11 cellular contexts compared by ENCODE assay signal in the genomic region with DNA sequence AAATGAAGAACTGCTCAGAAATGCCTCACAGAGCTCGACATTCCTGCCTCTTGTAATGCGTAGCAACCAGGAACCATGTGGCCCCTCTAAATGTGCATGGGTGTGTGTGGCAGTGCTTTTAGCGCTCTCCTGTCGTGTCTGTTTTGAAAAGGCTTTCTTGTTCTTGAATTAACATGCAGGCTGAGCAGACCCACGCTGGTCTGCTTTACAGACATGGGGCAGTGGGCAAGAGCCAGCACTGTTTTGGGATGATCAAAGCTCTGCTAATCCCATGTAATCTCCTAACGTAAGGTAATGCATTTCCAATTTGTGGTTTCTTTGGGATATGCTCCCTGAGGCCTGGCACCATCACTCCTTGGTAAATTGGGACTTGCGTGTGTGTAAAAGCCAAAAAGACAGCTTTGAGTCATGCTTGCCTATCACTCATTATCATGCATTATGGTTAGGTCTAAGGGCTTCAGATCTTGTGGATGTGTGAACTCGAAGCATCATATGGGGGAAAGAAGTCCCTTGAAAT. TPM values are rescaled to one million over a fixed set of nuclear protein-coding genes. Genes with fewer than 3 reads are reported as not detected.
DNase-seq lines count a peak whose midpoint lies in the region; ATAC-seq and TF ChIP-seq lines count a peak whose summit lies in the region.
"Had no signal": no experiment of that assay in that cellular context is flagged by ENCODE, and none has a peak within 500 bp of the region (broad histone marks: within the 10 kb centered on the region; RNA-seq: fewer than 3 reads in every experiment).

No MANE protein-coding gene starts in this region.

- H3K27me3 ChIP-seq in CD8-positive, alpha-beta memory T cell (ENCODE audit: insufficient read depth, low read length, poor library complexity, severe bottlenecking) = no peaks in the 10 kb centered on the region
- H3K27me3 ChIP-seq in Karpas-422 (ENCODE audit: low read length) = no peaks in the 10 kb centered on the region
- H3K27me3 ChIP-seq: right lobe of liver, testis had no signal

- no peaks in the 10 kb centered on the region for H3K9me3 ChIP-seq in CD8-positive, alpha-beta memory T cell (ENCODE audit: low read length)
- no peaks in the 10 kb centered on the region for H3K9me3 ChIP-seq in Karpas-422 (ENCODE audit: low read length)
- H3K9me3 ChIP-seq: right lobe of liver, testis had no signal

- H3K79me2 ChIP-seq in Karpas-422 (ENCODE audit: low read length) = peaks cover 76% of the 10 kb centered on the region

- no peak overlapping the region for H3K9ac ChIP-seq in Karpas-422 (ENCODE audit: low read length)

- H3K4me3 ChIP-seq in CD8-positive, alpha-beta memory T cell (ENCODE audit: low read length) = peak overlapping the region; percentile 32
- no peak overlapping the region for H3K4me3 ChIP-seq in Karpas-422 (ENCODE audit: low read length)
- H3K4me3 ChIP-seq: right lobe of liver, testis had no signal

- H3K4me2 ChIP-seq in Karpas-422 (ENCODE audit: low read depth, low read length, poor library complexity, severe bottlenecking) = no peak overlapping the region

- H3K27ac ChIP-seq in CD8-positive, alpha-beta memory T cell (ENCODE audit: low read depth, low read length) = no peak overlapping the region
- peak overlapping the region; percentile 55 for H3K27ac ChIP-seq in Karpas-422 (ENCODE audit: low read length)
- H3K27ac ChIP-seq: right lobe of liver, testis had no signal

- H3K4me1 Mint-ChIP-seq in CD8-positive, alpha-beta memory T cell = peaks cover 79 to 97% (median 91%) of the 10 kb centered on the region in 3 donors
- peaks cover 64% of the 10 kb centered on the region for H3K4me1 Mint-ChIP-seq in activated naive CD8-positive, alpha-beta T cell treated with anti-CD3 and anti-CD28 coated beads, Interleukin-2, amount 10 ng/mL, durations not matched to agents 7 days and 5 days
- H3K4me1 Mint-ChIP-seq in natural killer cell treated with Interleukin-12 subunit alpha and Interleukin-12 subunit beta and Interleukin-15 and Interleukin-18, amount 100 ng/mL, for 72 hours (ENCODE audit: low read depth in 2 of 2) = peaks cover 64 to 94% of the 10 kb centered on the region in 2 donors
- H3K4me1 Mint-ChIP-seq in Calu3 (ENCODE audit: low read depth, unreplicated experiment) = peaks cover 8% of the 10 kb centered on the region

- H3K27ac Mint-ChIP-seq in CD8-positive, alpha-beta memory T cell = peak overlapping the region; percentile 61 to 95 (median 91)
- peak overlapping the region; percentile 85 for H3K27ac Mint-ChIP-seq in activated naive CD8-positive, alpha-beta T cell treated with anti-CD3 and anti-CD28 coated beads, Interleukin-2, amount 10 ng/mL, durations not matched to agents 7 days and 5 days
- peak overlapping the region; percentile 84 to 89 for H3K27ac Mint-ChIP-seq in natural killer cell treated with Interleukin-12 subunit alpha and Interleukin-12 subunit beta and Interleukin-15 and Interleukin-18, amount 100 ng/mL, for 72 hours
- no peak overlapping the region for H3K27ac Mint-ChIP-seq in Calu3 (ENCODE audit: unreplicated experiment)

- H3K9me2 ChIP-seq in Karpas-422 (replicated peaks; ENCODE audit: insufficient read depth, low read length) = no peaks in the 10 kb centered on the region

- peaks cover 89% of the 10 kb centered on the region for H3K4me1 ChIP-seq in CD8-positive, alpha-beta memory T cell (ENCODE audit: insufficient read depth, low read length)
- H3K4me1 ChIP-seq in Karpas-422 (ENCODE audit: low read length) = peaks cover 93% of the 10 kb centered on the region
- H3K4me1 ChIP-seq: right lobe of liver had no signal

- H4K20me1 ChIP-seq in Karpas-422 (ENCODE audit: insufficient read depth, low read depth, low read length) = no peaks in the 10 kb centered on the region

- DNase-seq in CD8-positive, alpha-beta memory T cell = no peak
- DNase-seq in Karpas-422 (no peak), NCI-H446 treated with DMSO at 0.1 percent for 48 hours (lab: John Stamatoyannopoulos, UW) (no peak), occipital lobe (lab: John Stamatoyannopoulos, UW) (no peak), Calu3 (no peak)
- no peak for DNase-seq in activated naive CD8-positive, alpha-beta T cell treated with anti-CD3 and anti-CD28 coated beads, Interleukin-2, amount 10 ng/mL, durations not matched to agents 7 days and 5 days
- DNase-seq in natural killer cell treated with Interleukin-12 subunit alpha and Interleukin-12 subunit beta and Interleukin-15 and Interleukin-18, amount 100 ng/mL, for 72 hours (ENCODE audit: low spot score) = no peak
- DNase-seq: activated gamma-delta T cell treated with Interleukin-2 at 50 U/mL for 16 hours, NCI-H226, right lobe of liver, testis had no signal

- H3K4me3 Mint-ChIP-seq in CD8-positive, alpha-beta memory T cell = peak overlapping the region; percentile 67 to 86 (median 75)
- peak overlapping the region; percentile 68 for H3K4me3 Mint-ChIP-seq in activated naive CD8-positive, alpha-beta T cell treated with anti-CD3 and anti-CD28 coated beads, Interleukin-2, amount 10 ng/mL, durations not matched to agents 7 days and 5 days
- peak overlapping the region; percentile 69 for H3K4me3 Mint-ChIP-seq in natural killer cell treated with Interleukin-12 subunit alpha and Interleukin-12 subunit beta and Interleukin-15 and Interleukin-18, amount 100 ng/mL, for 72 hours
- H3K4me3 Mint-ChIP-seq in Calu3 (ENCODE audit: low read depth, unreplicated experiment) = no peak overlapping the region

- peaks cover 24% of the 10 kb centered on the region for H3K36me3 ChIP-seq in CD8-positive, alpha-beta memory T cell (ENCODE audit: insufficient read depth, low read length)
- H3K36me3 ChIP-seq in Karpas-422 (ENCODE audit: insufficient read depth, low read length) = 0 out of 2 replicates have a peak, but pooled peaks cover 8% of the 10 kb centered on the region
- H3K36me3 ChIP-seq: right lobe of liver had no signal

- TF ChIP-seq CTCF in Calu3 (IDR thresholded peaks at IDR 0.05; ENCODE audit: unreplicated experiment) = no peak

- ATAC-seq in activated naive CD8-positive, alpha-beta T cell treated with anti-CD3 and anti-CD28 coated beads, Interleukin-2, amount 10 ng/mL, durations not matched to agents 7 days and 5 days (ENCODE audit: low read depth) = peak; percentile 43
- ATAC-seq in natural killer cell treated with Interleukin-12 subunit alpha and Interleukin-12 subunit beta and Interleukin-15 and Interleukin-18, amount 100 ng/mL, for 72 hours = peak; percentile 64 to 67
- ATAC-seq: right lobe of liver had no signal

- intact Hi-C loops in Calu3 (cut with micrococcal nuclease; ENCODE audit: unreplicated experiment) = no loop called here

- H2AFZ ChIP-seq in Karpas-422 (ENCODE audit: low read length) = no peak overlapping the region

- no TSS peak for BruUV-seq in Calu3 (replicated peaks; lab: Mats Ljungman, UMichigan)

- CTCF ChIA-PET in CD8-positive, alpha-beta memory T cell (lab: Charles Lee) = interaction anchor here (0.6 to 4.5 kb wide), 4 partner anchors 11 to 67 kb away, joined by 3 to 43 read pairs (median 31); a partner anchor contains a TSS
- CTCF ChIA-PET in Calu3 (lab: Charles Lee) = no interaction called here

- H3K27me3 Mint-ChIP-seq in CD8-positive, alpha-beta memory T cell = no peaks in the 10 kb centered on the region
- H3K27me3 Mint-ChIP-seq in activated naive CD8-positive, alpha-beta T cell treated with anti-CD3 and anti-CD28 coated beads, Interleukin-2, amount 10 ng/mL, durations not matched to agents 7 days and 5 days = no peaks in the 10 kb centered on the region
- no peaks in the 10 kb centered on the region for H3K27me3 Mint-ChIP-seq in natural killer cell treated with Interleukin-12 subunit alpha and Interleukin-12 subunit beta and Interleukin-15 and Interleukin-18, amount 100 ng/mL, for 72 hours
- H3K27me3 Mint-ChIP-seq in Calu3 (ENCODE audit: unreplicated experiment) = peaks cover 14% of the 10 kb centered on the region

- H3K36me3 Mint-ChIP-seq in CD8-positive, alpha-beta memory T cell = peaks cover 7 to 60% (median 26%) of the 10 kb centered on the region in 3 donors
- peaks cover 24% of the 10 kb centered on the region for H3K36me3 Mint-ChIP-seq in activated naive CD8-positive, alpha-beta T cell treated with anti-CD3 and anti-CD28 coated beads, Interleukin-2, amount 10 ng/mL, durations not matched to agents 7 days and 5 days
- H3K36me3 Mint-ChIP-seq in natural killer cell treated with Interleukin-12 subunit alpha and Interleukin-12 subunit beta and Interleukin-15 and Interleukin-18, amount 100 ng/mL, for 72 hours = peaks cover 18% of the 10 kb centered on the region
- no peaks in the 10 kb centered on the region for H3K36me3 Mint-ChIP-seq in Calu3 (ENCODE audit: insufficient read depth, unreplicated experiment)

- POLR2A ChIA-PET in CD8-positive, alpha-beta memory T cell (lab: Charles Lee) = interaction anchor here (0.5 kb wide), 1 partner anchor 74 kb away, joined by 4 read pairs; no protein-coding TSS in a partner anchor
- POLR2A ChIA-PET in activated naive CD8-positive, alpha-beta T cell treated with anti-CD3 and anti-CD28 coated beads, Interleukin-2, amount 10 ng/mL, durations not matched to agents 7 days and 5 days (lab: Charles Lee) = interaction anchor here (1.0 to 3.8 kb wide), 3 partner anchors 11 to 27 kb away, joined by 3 to 34 read pairs (median 23); a partner anchor contains a TSS

- peaks cover 0 to 5% (median 0%) of the 10 kb centered on the region in 5 donors for H3K9me3 Mint-ChIP-seq in CD8-positive, alpha-beta memory T cell
- H3K9me3 Mint-ChIP-seq in activated naive CD8-positive, alpha-beta T cell treated with anti-CD3 and anti-CD28 coated beads, Interleukin-2, amount 10 ng/mL, durations not matched to agents 7 days and 5 days = peaks cover 6% of the 10 kb centered on the region
- H3K9me3 Mint-ChIP-seq in natural killer cell treated with Interleukin-12 subunit alpha and Interleukin-12 subunit beta and Interleukin-15 and Interleukin-18, amount 100 ng/mL, for 72 hours = peaks cover 6% of the 10 kb centered on the region
- peaks cover 5% of the 10 kb centered on the region for H3K9me3 Mint-ChIP-seq in Calu3 (ENCODE audit: low read depth, unreplicated experiment)

RNA-seq across cellular contexts. Expression of a gene that starts 11.8 kb away (rescaled TPM):
- 10 to 100 TPM; 54.4 to 58.2 TPM for total RNA-seq in CD8-positive, alpha-beta memory T cell
- polyA plus RNA-seq in CD8-positive, alpha-beta memory T cell = 427 TPM
- 72.1 and 73.8 TPM in 2 replicates for total RNA-seq in Karpas-422 (2014; rRNA removed; shearing (Covaris generic); ENCODE audit: low replicate concordance)
- total RNA-seq in activated naive CD8-positive, alpha-beta T cell treated with anti-CD3 and anti-CD28 coated beads, Interleukin-2, amount 10 ng/mL, durations not matched to agents 7 days and 5 days = 100 to 1,000 TPM; 181 to 195 TPM
- total RNA-seq in natural killer cell treated with Interleukin-12 subunit alpha and Interleukin-12 subunit beta and Interleukin-15 and Interleukin-18, amount 100 ng/mL, for 72 hours = 10 to 100 TPM; 58.7 to 88.4 TPM
- 17.8 TPM for total RNA-seq in occipital lobe
- 0.47 and 4.7 TPM in 2 replicates for total RNA-seq in Calu3 (2022)
